Comparison of ENCODE assay signal across 8 cellular contexts in the genomic region with DNA sequence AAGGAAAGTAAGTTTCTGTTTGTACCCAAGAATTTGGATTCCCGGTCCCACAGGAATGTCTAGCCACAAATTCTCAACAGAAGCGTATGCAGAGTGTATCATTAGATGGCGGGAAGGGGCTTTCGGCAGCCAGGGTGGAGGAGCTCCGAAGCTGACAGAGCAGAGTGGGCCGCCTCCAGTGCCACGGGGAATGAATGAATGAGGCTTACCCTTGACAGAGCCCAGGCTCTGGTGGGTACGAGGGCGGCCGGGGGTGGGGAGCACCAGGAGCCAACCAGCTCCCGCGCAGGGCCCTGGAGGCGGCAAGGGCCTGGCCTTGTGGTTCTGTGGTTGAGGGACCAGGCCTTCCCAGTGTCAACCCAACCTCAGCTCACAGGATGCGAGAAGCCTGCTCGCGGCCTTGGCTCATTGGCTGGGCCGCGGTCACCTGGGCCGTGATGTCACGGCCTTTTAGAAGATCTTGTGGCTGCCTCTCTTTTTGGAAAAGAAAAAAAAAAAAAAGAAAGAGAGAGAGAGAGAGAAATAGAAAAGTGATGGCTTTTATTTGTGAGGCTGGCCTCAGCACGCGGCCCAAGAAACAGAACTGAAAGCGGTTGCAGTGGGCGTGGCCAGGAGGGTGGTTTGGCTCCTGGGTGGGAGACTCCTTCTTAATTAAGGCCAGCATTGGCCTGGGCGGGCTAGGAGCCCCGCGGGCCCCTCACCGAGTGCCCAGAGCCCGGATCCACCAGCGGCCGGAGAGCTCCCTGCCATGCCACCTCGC. TPM values are rescaled to one million over a fixed set of nuclear protein-coding genes. Genes with fewer than 3 reads are reported as not detected.
DNase-seq lines count a peak whose midpoint lies in the region; ATAC-seq, FAIRE-seq and TF ChIP-seq lines count a peak whose summit lies in the region.

No MANE protein-coding gene starts in this region.

- no peak overlapping the region for H3K9ac ChIP-seq in kidney (ENCODE audit: low read length in 2 of 2)

- POLR2A ChIA-PET in CD8-positive, alpha-beta T cell (lab: Charles Lee), result interaction anchor here (0.7 to 6.3 kb wide), 23 partner anchors 9 to 134 kb away, joined by 3 to 55 read pairs (median 6); partner anchors contain the start of gene RUNX3

- H3K9me3 ChIP-seq in CD8-positive, alpha-beta T cell (ENCODE audit: low read length), result no peaks in the 10 kb centered on the region
- H3K9me3 ChIP-seq in kidney (ENCODE audit: control insufficient read depth in 1 of 2, low read length in 2 of 2), result no peaks in the 10 kb centered on the region

- peak; percentile 78 for ATAC-seq in CD8-positive, alpha-beta T cell
- ATAC-seq in GM21423 (IDR thresholded peaks at IDR 0.05; ENCODE audit: unreplicated experiment), result peak; percentile 83
- ATAC-seq in activated CD8-positive, alpha-beta memory T cell treated with anti-CD3 and anti-CD28 coated beads, Interleukin-2, amount 10 ng/mL, durations not matched to agents 7 days and 5 days, result peak; percentile 70
- peak; percentile 88 for ATAC-seq in stimulated activated effector memory CD8-positive, alpha-beta T cell treated with anti-CD3 and anti-CD28 coated beads, Interleukin-12 subunit alpha, Interleukin-12 subunit beta, amount 100 ng/mL, for 72 hours

- TF ChIP-seq CTCF in CD8-positive, alpha-beta T cell (IDR thresholded peaks at IDR 0.05), result no peak
- TF ChIP-seq CTCF in kidney (IDR thresholded peaks at IDR 0.05; ENCODE audit: borderline replicate concordance, extremely low read depth, insufficient read depth), result no peak

- peaks cover 84% of the 10 kb centered on the region for H3K4me1 ChIP-seq in CD8-positive, alpha-beta T cell (ENCODE audit: insufficient read depth, low read length)
- no peaks in the 10 kb centered on the region for H3K4me1 ChIP-seq in kidney (ENCODE audit: control insufficient read depth in 1 of 2, insufficient read depth in 1 of 2, low read depth in 1 of 2, low read length in 2 of 2)

- H3K27ac Mint-ChIP-seq in CD8-positive, alpha-beta T cell, result peak overlapping the region; percentile 99
- peak overlapping the region; percentile 90 to 100 (median 98) for H3K27ac Mint-ChIP-seq in IgD-negative memory B cell
- peak overlapping the region; percentile 92 for H3K27ac Mint-ChIP-seq in activated CD8-positive, alpha-beta memory T cell treated with anti-CD3 and anti-CD28 coated beads, Interleukin-2, amount 10 ng/mL, durations not matched to agents 7 days and 5 days
- peak overlapping the region; percentile 97 for H3K27ac Mint-ChIP-seq in stimulated activated effector memory CD8-positive, alpha-beta T cell treated with anti-CD3 and anti-CD28 coated beads, Interleukin-12 subunit alpha, Interleukin-12 subunit beta, amount 100 ng/mL, for 72 hours

- no peaks in the 10 kb centered on the region for H3K27me3 ChIP-seq in CD8-positive, alpha-beta T cell (ENCODE audit: insufficient read depth, low read length)

- no peaks in the 10 kb centered on the region for H3K36me3 ChIP-seq in CD8-positive, alpha-beta T cell (ENCODE audit: insufficient read depth, low read length)
- no peaks in the 10 kb centered on the region for H3K36me3 ChIP-seq in kidney (ENCODE audit: control insufficient read depth in 1 of 2, insufficient read depth in 2 of 2, low read length in 2 of 2)

- CTCF ChIA-PET in CD8-positive, alpha-beta T cell (lab: Charles Lee), result interaction anchor here (0.6 to 8.8 kb wide), 18 partner anchors 9 to 138 kb away, joined by 3 to 163 read pairs (median 6); partner anchors contain the start of gene RUNX3
- CTCF ChIA-PET in activated CD8-positive, alpha-beta memory T cell treated with anti-CD3 and anti-CD28 coated beads, Interleukin-2, amount 10 ng/mL, durations not matched to agents 7 days and 5 days (lab: Charles Lee), result interaction anchor here (0.7 to 17.9 kb wide), 21 partner anchors 8 to 134 kb away, joined by 3 to 338 read pairs (median 6); partner anchors contain the start of gene RUNX3

- FAIRE-seq in kidney (lab: Jason Lieb, UNC), result no peak

- DNase-seq in CD8-positive, alpha-beta T cell, result peak; percentile 77 to 97 (median 87)
- DNase-seq in activated CD8-positive, alpha-beta memory T cell treated with anti-CD3 and anti-CD28 coated beads, Interleukin-2, amount 10 ng/mL, durations not matched to agents 7 days and 5 days, result peak; percentile 99
- DNase-seq in kidney (peak; percentile 84), 8988T (no peak), COLO668 (lab: John Stamatoyannopoulos, UW; ENCODE audit: unreplicated experiment) (no peak)
- peak; percentile 86 to 97 for DNase-seq in stimulated activated effector memory CD8-positive, alpha-beta T cell treated with anti-CD3 and anti-CD28 coated beads, Interleukin-12 subunit alpha, Interleukin-12 subunit beta, amount 100 ng/mL, for 72 hours (ENCODE audit: low spot score in 2 of 2)

- H3K4me3 Mint-ChIP-seq in CD8-positive, alpha-beta T cell, result peak overlapping the region; percentile 90
- peak overlapping the region; percentile 77 to 96 (median 86) for H3K4me3 Mint-ChIP-seq in IgD-negative memory B cell
- peak overlapping the region; percentile 89 for H3K4me3 Mint-ChIP-seq in activated CD8-positive, alpha-beta memory T cell treated with anti-CD3 and anti-CD28 coated beads, Interleukin-2, amount 10 ng/mL, durations not matched to agents 7 days and 5 days
- peak overlapping the region; percentile 73 for H3K4me3 Mint-ChIP-seq in stimulated activated effector memory CD8-positive, alpha-beta T cell treated with anti-CD3 and anti-CD28 coated beads, Interleukin-12 subunit alpha, Interleukin-12 subunit beta, amount 100 ng/mL, for 72 hours

- H3K9me3 Mint-ChIP-seq in CD8-positive, alpha-beta T cell, result no peaks in the 10 kb centered on the region
- no peaks in the 10 kb centered on the region for H3K9me3 Mint-ChIP-seq in IgD-negative memory B cell
- no peaks in the 10 kb centered on the region for H3K9me3 Mint-ChIP-seq in activated CD8-positive, alpha-beta memory T cell treated with anti-CD3 and anti-CD28 coated beads, Interleukin-2, amount 10 ng/mL, durations not matched to agents 7 days and 5 days (ENCODE audit: low read depth)
- no peaks in the 10 kb centered on the region for H3K9me3 Mint-ChIP-seq in stimulated activated effector memory CD8-positive, alpha-beta T cell treated with anti-CD3 and anti-CD28 coated beads, Interleukin-12 subunit alpha, Interleukin-12 subunit beta, amount 100 ng/mL, for 72 hours

- H3K27me3 Mint-ChIP-seq in CD8-positive, alpha-beta T cell (ENCODE audit: low read depth), result no peaks in the 10 kb centered on the region
- no peaks in the 10 kb centered on the region for H3K27me3 Mint-ChIP-seq in IgD-negative memory B cell
- no peaks in the 10 kb centered on the region for H3K27me3 Mint-ChIP-seq in activated CD8-positive, alpha-beta memory T cell treated with anti-CD3 and anti-CD28 coated beads, Interleukin-2, amount 10 ng/mL, durations not matched to agents 7 days and 5 days

- H3K36me3 Mint-ChIP-seq in CD8-positive, alpha-beta T cell, result peaks cover 5% of the 10 kb centered on the region
- no peaks in the 10 kb centered on the region for H3K36me3 Mint-ChIP-seq in IgD-negative memory B cell
- peaks cover 48% of the 10 kb centered on the region for H3K36me3 Mint-ChIP-seq in activated CD8-positive, alpha-beta memory T cell treated with anti-CD3 and anti-CD28 coated beads, Interleukin-2, amount 10 ng/mL, durations not matched to agents 7 days and 5 days
- H3K36me3 Mint-ChIP-seq in stimulated activated effector memory CD8-positive, alpha-beta T cell treated with anti-CD3 and anti-CD28 coated beads, Interleukin-12 subunit alpha, Interleukin-12 subunit beta, amount 100 ng/mL, for 72 hours, result peaks cover 74% of the 10 kb centered on the region

- H3K27ac ChIP-seq in CD8-positive, alpha-beta T cell (ENCODE audit: low read depth, low read length), result peak overlapping the region; percentile 67
- no peak overlapping the region for H3K27ac ChIP-seq in kidney (ENCODE audit: low read depth in 2 of 2, low read length in 2 of 2)

- peak overlapping the region; percentile 64 for H3K4me3 ChIP-seq in CD8-positive, alpha-beta T cell (ENCODE audit: low read depth, low read length)
- no peak overlapping the region for H3K4me3 ChIP-seq in kidney (ENCODE audit: low read length in 2 of 2)

- intact Hi-C loops in CD8-positive, alpha-beta T cell (cut with DNase I, micrococcal nuclease), result loop anchor here (1.0 to 5.0 kb wide), 7 partner anchors 10 to 67 kb away; partner anchors contain the start of gene RUNX3 (in 2 of the 2)
- intact Hi-C loops in kidney (cut with DNase I), result no loop called here

- H3K4me1 Mint-ChIP-seq in CD8-positive, alpha-beta T cell (ENCODE audit: low read depth), result peaks cover 78% of the 10 kb centered on the region
- H3K4me1 Mint-ChIP-seq in IgD-negative memory B cell, result peaks cover 29 to 41% (median 31%) of the 10 kb centered on the region in 3 donors
- H3K4me1 Mint-ChIP-seq in activated CD8-positive, alpha-beta memory T cell treated with anti-CD3 and anti-CD28 coated beads, Interleukin-2, amount 10 ng/mL, durations not matched to agents 7 days and 5 days, result peaks cover 56% of the 10 kb centered on the region
- H3K4me1 Mint-ChIP-seq in stimulated activated effector memory CD8-positive, alpha-beta T cell treated with anti-CD3 and anti-CD28 coated beads, Interleukin-12 subunit alpha, Interleukin-12 subunit beta, amount 100 ng/mL, for 72 hours, result peaks cover 87% of the 10 kb centered on the region

RNA-seq across cellular contexts. Expression of gene RUNX3, which starts 34.9 kb away (rescaled TPM):
- total RNA-seq in CD8-positive, alpha-beta T cell, result 100 to 1,000 TPM; 423 to 424 TPM
- 30.1 TPM for polyA plus RNA-seq in IgD-negative memory B cell
- total RNA-seq in activated CD8-positive, alpha-beta memory T cell treated with anti-CD3 and anti-CD28 coated beads, Interleukin-2, amount 10 ng/mL, durations not matched to agents 7 days and 5 days, result 100 to 1,000 TPM; 224 to 246 TPM
- total RNA-seq in kidney, result 7.9 TPM
- polyA plus RNA-seq in kidney (ENCODE audit: insufficient read depth, low read depth, low replicate concordance), result 0.47 TPM

Comparison
In these comparisons a context has a peak if more than half of its experiments do, and no peak if none do; other contexts are left out.
1. DNase-seq: peak in CD8-positive, alpha-beta T cell (7 of 7), activated CD8-positive, alpha-beta memory T cell treated with anti-CD3 and anti-CD28 coated beads, Interleukin-2, amount 10 ng/mL, durations not matched to agents 7 days and 5 days (single experiment), kidney (single experiment) and stimulated activated effector memory CD8-positive, alpha-beta T cell treated with anti-CD3 and anti-CD28 coated beads, Interleukin-12 subunit alpha, Interleukin-12 subunit beta, amount 100 ng/mL, for 72 hours (2 of 2); none in 8988T (single experiment) and COLO668 (single experiment).
2. RNA of gene RUNX3, which starts 34.9 kb away (total RNA-seq): 423 to 424 TPM in CD8-positive, alpha-beta T cell and 224 to 246 TPM in activated CD8-positive, alpha-beta memory T cell treated with anti-CD3 and anti-CD28 coated beads, Interleukin-2, amount 10 ng/mL, durations not matched to agents 7 days and 5 days; 7.9 TPM in kidney (single experiment); every median in the first group is over 10 times any median in the second.
3. Peak in every context shown above with its lines, with median percentiles within 50 percentile points of each other: ATAC-seq, H3K27ac Mint-ChIP-seq and H3K4me3 Mint-ChIP-seq.